In genomic region chr11:120785576-120785975, GRCh38 we compare ENCODE assay signal across 29 cellular contexts.
"Had no signal": no experiment of that assay in that cellular context is flagged by ENCODE, and none has a peak within 500 bp of the region (broad histone marks: within the 10 kb centered on the region; RNA-seq: fewer than 3 reads in every experiment).

No MANE protein-coding gene starts in this region.

- H3K36me3 ChIP-seq: adrenal gland had no signal

- H3K27ac ChIP-seq: adrenal gland, VCaP had no signal

- H3K27me3 ChIP-seq: adrenal gland had no signal

- H3K9me3 ChIP-seq: adrenal gland had no signal

- DNase-seq: activated CD4-positive, alpha-beta memory T cell treated with anti-CD3 and anti-CD28 coated beads, Interleukin-2, amount 10 ng/mL, durations not matched to agents 7 days and 5 days; activated CD4-positive, alpha-beta T cell treated with anti-CD3 and anti-CD28 coated beads for 36 hours; activated CD4-positive, alpha-beta T cell treated with anti-CD3 and anti-CD28 coated beads, Interleukin-2, amount 50 U/mL, for 1 hour; activated gamma-delta T cell; activated naive CD4-positive, alpha-beta T cell treated with anti-CD3 and anti-CD28 coated beads for 36 hours; activated T-cell treated with anti-CD3 and anti-CD28 coated beads for 4 hours; activated T-cell treated with anti-CD3 and anti-CD28 coated beads, Interleukin-2, amount 50 U/mL, for 48 hours; anterior cingulate cortex; central memory CD4-positive, alpha-beta T cell; Karpas-422; MM.1S; NCI-H1105; NCI-H1436; NCI-H187; NCI-H2081; NCI-H2171; NCI-H2227 treated with DMSO at 0.1 percent for 48 hours; NCI-H446 treated with DMSO at 0.1 percent for 48 hours; NCI-H524 treated with DMSO at 0.1 percent for 48 hours; NCI-H82; PC-3; SIG-M5; T-cell; T-helper 2 cell; T1000 had no signal

- ATAC-seq: activated CD4-positive, alpha-beta T cell treated with anti-CD3 and anti-CD28 coated beads for 36 hours; activated T-helper 17 cell treated with anti-CD3 and anti-CD28 coated beads, Interleukin-2, amount 50 U/mL, for 72 hours; K562; PC-3; T-cell had no signal

- H3K4me1 ChIP-seq: adrenal gland had no signal

- H3K4me3 ChIP-seq: adrenal gland, K562 had no signal
